ENCODE assay signal across 17 cellular contexts in the genomic region with DNA sequence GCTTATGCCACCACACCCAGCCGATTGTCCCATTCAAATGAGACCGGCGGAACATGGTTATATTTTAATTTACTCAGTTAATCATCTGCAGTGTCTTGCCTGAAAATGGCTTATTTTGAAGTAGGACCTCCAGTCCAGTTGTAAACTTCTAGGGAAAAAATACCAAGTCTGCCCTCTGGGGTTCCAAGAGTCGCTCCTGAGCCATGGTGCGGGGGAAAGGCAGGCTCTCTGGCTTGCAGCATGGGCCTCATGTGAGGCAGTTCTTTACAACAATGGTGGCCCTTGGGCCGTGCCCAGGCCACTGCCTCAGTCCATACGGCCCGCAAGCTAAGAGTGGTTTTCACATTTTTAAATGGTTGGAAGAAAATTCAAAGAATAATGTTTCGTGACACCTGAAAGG.
A peak's percentile ranks its signal among the peaks of the same experiment; 100 is the strongest.
DNase-seq lines count a peak whose midpoint lies in the region; ATAC-seq and TF ChIP-seq lines count a peak whose summit lies in the region.
"Had no signal": no experiment of that assay in that cellular context is flagged by ENCODE, and none has a peak within 500 bp of the region (broad histone marks: within the 10 kb centered on the region; RNA-seq: fewer than 3 reads in every experiment).

No MANE protein-coding gene starts in this region.

- H3K79me2 ChIP-seq in HCT116 (ENCODE audit: insufficient read depth, low read length) (no peaks in the 10 kb centered on the region), neural progenitor cell (ENCODE audit: low read depth) (no peaks in the 10 kb centered on the region)

- peak; percentile 1 for DNase-seq in COR-L47 (lab: John Stamatoyannopoulos, UW)
- no peak for DNase-seq in HCT116 (ENCODE audit: low read depth, low spot score)
- peak; percentile 75 for DNase-seq in endodermal cell
- peak; percentile 33 for DNase-seq in neural progenitor cell (ENCODE audit: low spot score)
- DNase-seq in AG08396 (ENCODE audit: low spot score) = no peak
- no peak for DNase-seq in posterior cingulate gyrus
- DNase-seq: DMS53, HCEC 1CT, NCI-H1105, NCI-H1694, NCI-H524, SK-N-SH had no signal

- H3K9ac ChIP-seq in HCT116 (ENCODE audit: low read length) (no peak overlapping the region), endodermal cell (ENCODE audit: extremely low read depth, low read length, poor library complexity, severe bottlenecking) (no peak overlapping the region), neural progenitor cell (no peak overlapping the region)
- H3K9ac ChIP-seq: KMS-11, SK-N-SH had no signal

- no TSS peak for BruUV-seq in HCT116 (replicated peaks; lab: Mats Ljungman, UMichigan)

- RAD21 ChIA-PET in HCT116 (lab: Charles Lee; ENCODE audit: low non-redundant PET in 1 of 2, low total read pairs in 2 of 2, uncharacterized antibody in 2 of 2, unreplicated experiment in 2 of 2) = no interaction called here

- H3K27ac Mint-ChIP-seq in endodermal cell (no peak overlapping the region), neural progenitor cell (no peak overlapping the region)

- H3K36me3 ChIP-seq in HCT116 (ENCODE audit: control insufficient read depth in 1 of 2, insufficient read depth in 2 of 2, low read length in 2 of 2) (no peaks in the 10 kb centered on the region), endodermal cell (ENCODE audit: control insufficient read depth, insufficient read depth, low read length) (no peaks in the 10 kb centered on the region), neural progenitor cell (no peaks in the 10 kb centered on the region)

- H4K20me1 ChIP-seq in HCT116 (ENCODE audit: insufficient read depth) (no peaks in the 10 kb centered on the region), neural progenitor cell (ENCODE audit: low read depth) (no peaks in the 10 kb centered on the region)

- H3F3A ChIP-seq in neural progenitor cell (ENCODE audit: low read depth) = peaks cover 10% of the 10 kb centered on the region

- H3K27me3 Mint-ChIP-seq in endodermal cell (ENCODE audit: insufficient read depth) = no peaks in the 10 kb centered on the region
- H3K27me3 Mint-ChIP-seq in neural progenitor cell (ENCODE audit: insufficient read depth, low read depth) = peaks cover 4% of the 10 kb centered on the region

- no peaks in the 10 kb centered on the region for H3K9me3 Mint-ChIP-seq in endodermal cell
- H3K9me3 Mint-ChIP-seq in neural progenitor cell = no peaks in the 10 kb centered on the region

- ATAC-seq in HCT116 (no peak), HG03108 (IDR thresholded peaks at IDR 0.05; ENCODE audit: unreplicated experiment) (no peak), HG02623 (IDR thresholded peaks at IDR 0.05; ENCODE audit: unreplicated experiment) (no peak)

- H3K4me3 ChIP-seq in HCT116 (replicated peaks in 1 of 2; ENCODE audit: low read depth in 1 of 2, low read length in 2 of 2) (no peak overlapping the region), endodermal cell (ENCODE audit: low read length) (no peak overlapping the region), neural progenitor cell (no peak overlapping the region)
- H3K4me3 ChIP-seq: A549 had no signal

- TF ChIP-seq RAD21 in HCT116 (IDR thresholded peaks at IDR 0.05; ENCODE audit: low read depth) = no peak

- H3K4me1 Mint-ChIP-seq in endodermal cell (peaks cover 6% of the 10 kb centered on the region), neural progenitor cell (peaks cover 6% of the 10 kb centered on the region)

- H3K9me2 ChIP-seq in HCT116 (ENCODE audit: insufficient read depth) = no peaks in the 10 kb centered on the region
- H3K9me2 ChIP-seq: SK-N-SH had no signal

- H3K27me3 ChIP-seq in HCT116 (ENCODE audit: insufficient read depth, low read length) (no peaks in the 10 kb centered on the region), endodermal cell (ENCODE audit: control insufficient read depth, insufficient read depth, low read length, poor library complexity, severe bottlenecking) (no peaks in the 10 kb centered on the region), neural progenitor cell (no peaks in the 10 kb centered on the region)

- TF ChIP-seq POLR2A in HCT116 (IDR thresholded peaks at IDR 0.05; ENCODE audit: borderline replicate concordance, extremely low read depth, insufficient read depth, insufficient read length) = no peak

- POLR2A ChIA-PET in HCT116 (lab: Charles Lee) = no interaction called here

- H3K4me1 ChIP-seq in HCT116 (ENCODE audit: control insufficient read depth in 1 of 2, insufficient read depth in 2 of 2, low read length in 2 of 2) (peaks cover 0 to 6% of the 10 kb centered on the region in 2 experiments; a peak in 1 of 4 replicates), endodermal cell (ENCODE audit: control insufficient read depth, insufficient read depth, low read length) (no peaks in the 10 kb centered on the region), neural progenitor cell (peaks cover 9% of the 10 kb centered on the region)

- CTCF ChIA-PET in HCT116 (lab: Charles Lee) = interaction anchor here (1.3 kb wide), 1 partner anchor 265 kb away, joined by 3 read pairs; no protein-coding TSS in a partner anchor

- H3K36me3 Mint-ChIP-seq in endodermal cell (ENCODE audit: low read depth) (peaks cover 24% of the 10 kb centered on the region), neural progenitor cell (no peaks in the 10 kb centered on the region)

- H3K4me2 ChIP-seq in HCT116 (ENCODE audit: low read length) (no peak overlapping the region), neural progenitor cell (no peak overlapping the region)
- H3K4me2 ChIP-seq: A549, KMS-11, SK-N-SH had no signal

- H3K4me3 Mint-ChIP-seq in endodermal cell (no peak overlapping the region), neural progenitor cell (no peak overlapping the region)

- WGBS in endodermal cell (ENCODE audit: insufficient coverage in 1 of 2, insufficient read length in 1 of 2), 2 experiments = 94% methylated on average over 7 to 9 of the region's 9 CpGs

- H2AFZ ChIP-seq in HCT116 (ENCODE audit: low read depth, low read length, poor library complexity, severe bottlenecking) = no peak overlapping the region
- H2AFZ ChIP-seq in neural progenitor cell (replicated peaks) = no peak overlapping the region

- no peaks in the 10 kb centered on the region for H3K9me3 ChIP-seq in HCT116 (ENCODE audit: control insufficient read depth in 1 of 2, insufficient read depth in 1 of 2, low read depth in 1 of 2, low read length in 2 of 2)
- no peaks in the 10 kb centered on the region for H3K9me3 ChIP-seq in endodermal cell (ENCODE audit: control insufficient read depth, low read length)
- H3K9me3 ChIP-seq in neural progenitor cell (ENCODE audit: low read depth) = no peaks in the 10 kb centered on the region
- H3K9me3 ChIP-seq: A549, SK-N-SH had no signal

- intact Hi-C loops in HCT116 (cut with micrococcal nuclease) = no loop called here
- intact Hi-C loops in posterior cingulate gyrus (cut with DNase I) = no loop called here

- no peak overlapping the region for H3K27ac ChIP-seq in HCT116 (ENCODE audit: low read depth, low read length)
- no peak overlapping the region for H3K27ac ChIP-seq in endodermal cell (ENCODE audit: low read depth, low read length)
- no peak overlapping the region for H3K27ac ChIP-seq in neural progenitor cell
- H3K27ac ChIP-seq: A549, C4-2B, KMS-11 had no signal

- TF ChIP-seq CTCF in HCT116 (IDR thresholded peaks at IDR 0.05 in 2 of 3, conservative IDR thresholded peaks at IDR 0.05 in 1 of 3; ENCODE audit: borderline replicate concordance in 1 of 3, insufficient read depth in 1 of 3, low read depth in 2 of 3, low read length in 2 of 3) (peak in 2 of 3 experiments; percentile 9 to 11; a peak in 2 of 6 replicates), endodermal cell (conservative IDR thresholded peaks at IDR 0.05) (peak; percentile 69), neural progenitor cell (IDR thresholded peaks at IDR 0.05) (peak; percentile 34)

TF ChIP-seq in HCT116, 20 proteins besides CTCF, POLR2A, EP300 and RAD21:
- TF ChIP-seq SRF (IDR thresholded peaks at IDR 0.05; ENCODE audit: low read depth) = no peak
- TF ChIP-seq ELF1 (IDR thresholded peaks at IDR 0.05; ENCODE audit: borderline replicate concordance, low read depth) = no peak
- no peak for TF ChIP-seq CBX3 (IDR thresholded peaks at IDR 0.05; ENCODE audit: low read depth)
- TF ChIP-seq TCF7L2 (IDR thresholded peaks at IDR 0.05; ENCODE audit: borderline replicate concordance, extremely low read depth, insufficient read depth, insufficient read length) = no peak
TF ChIP-seq in HCT116: peak in this region for 0.

Comparison
In these comparisons a context has a peak if more than half of its experiments do, and no peak if none do; other contexts are left out.
1. DNase-seq: peak in COR-L47 (single experiment), endodermal cell (single experiment) and neural progenitor cell (single experiment); none in HCT116 (single experiment), AG08396 (single experiment) and posterior cingulate gyrus (0 of 10).
2. CTCF ChIP-seq: peak in every context shown above with its lines; median percentile 69 in endodermal cell; 34 in neural progenitor cell; 10 in HCT116.